Comparison of ENCODE assay signal across 8 cellular contexts in genomic region chr17:41329279-41329925, GRCh38. TPM values are rescaled to one million over a fixed set of nuclear protein-coding genes. Genes with fewer than 3 reads are reported as not detected.
DNase-seq lines count a peak whose midpoint lies in the region; ATAC-seq and TF ChIP-seq lines count a peak whose summit lies in the region.

No MANE protein-coding gene starts in this region.

- no peak overlapping the region for H2BK120ac ChIP-seq in trophoblast cell (ENCODE audit: insufficient read depth, low read length, poor library complexity)

- in situ Hi-C loops in KBM-7 (cut with MboI; ENCODE audit: low pct_unique_long_range_greater_than_20kb, low sequenced_read_pairs): no loop called here

- DNase-seq in NCI-H1417 (lab: John Stamatoyannopoulos, UW) (peak; percentile 27 to 75 (median 51)), NCI-H1417 treated with DMSO at 0.1 percent for 48 hours (lab: John Stamatoyannopoulos, UW) (no peak), KBM-7 (peak; percentile 30), SW480 (ENCODE audit: low spot score) (peak; percentile 73), fibroblast of mammary gland (ENCODE audit: low read depth) (peak; percentile 55), trophoblast cell (peak; percentile 35 to 64)

- H3K9ac ChIP-seq in trophoblast cell (ENCODE audit: low read length): no peak overlapping the region

- no peak overlapping the region for H2BK12ac ChIP-seq in trophoblast cell (ENCODE audit: low read length)

- H2BK5ac ChIP-seq in trophoblast cell (ENCODE audit: low read depth, low read length, poor library complexity): no peak overlapping the region

- H3K4ac ChIP-seq in trophoblast cell (ENCODE audit: low read depth, low read length): no peak overlapping the region

- H4K8ac ChIP-seq in trophoblast cell (ENCODE audit: low read depth, low read length): no peak overlapping the region

- no peaks in the 10 kb centered on the region for H3K27me3 ChIP-seq in trophoblast cell (ENCODE audit: insufficient read depth, low read length)

- ATAC-seq in HG03460 (IDR thresholded peaks at IDR 0.05; ENCODE audit: unreplicated experiment) (no peak), GM18909 (IDR thresholded peaks at IDR 0.05; ENCODE audit: poor library complexity, unreplicated experiment) (no peak)

- H2AK5ac ChIP-seq in trophoblast cell (ENCODE audit: low read length): no peak overlapping the region

- no peak overlapping the region for H4K91ac ChIP-seq in trophoblast cell (ENCODE audit: low read depth, low read length)

- peak; percentile 86 for TF ChIP-seq CTCF in fibroblast of mammary gland (conservative IDR thresholded peaks at IDR 0.05; ENCODE audit: control insufficient read depth, insufficient read depth, low read depth, low read length)

- no peak overlapping the region for H3K27ac ChIP-seq in trophoblast cell (ENCODE audit: low read depth, low read length)

- H3K79me2 ChIP-seq in trophoblast cell (ENCODE audit: control insufficient read depth, insufficient read depth, low read length, poor library complexity): no peaks in the 10 kb centered on the region

- no peak overlapping the region for H3K14ac ChIP-seq in trophoblast cell (ENCODE audit: low read length)

- no peak overlapping the region for H4K12ac ChIP-seq in trophoblast cell (ENCODE audit: low read depth, low read length)

- no peak overlapping the region for H3K4me2 ChIP-seq in trophoblast cell (ENCODE audit: low read length)

- no peak overlapping the region for H2AFZ ChIP-seq in trophoblast cell (ENCODE audit: insufficient read depth, low read length, poor library complexity)

- H3K18ac ChIP-seq in trophoblast cell (ENCODE audit: low read length): no peak overlapping the region

- H3K4me1 ChIP-seq in trophoblast cell (ENCODE audit: control insufficient read depth in 1 of 2, insufficient read depth in 2 of 2, low read length in 2 of 2): no peaks in the 10 kb centered on the region

- no CpG with 5 or more reads among the region's 13 CpGs for WGBS in trophoblast cell (ENCODE audit: extremely low coverage, insufficient coverage, insufficient read length)

- no peaks in the 10 kb centered on the region for H3K9me3 ChIP-seq in trophoblast cell (ENCODE audit: insufficient read depth, low read depth, low read length)

- H3K23ac ChIP-seq in trophoblast cell (ENCODE audit: low read length): no peak overlapping the region

- no peaks in the 10 kb centered on the region for H3K36me3 ChIP-seq in trophoblast cell (ENCODE audit: control insufficient read depth in 1 of 2, insufficient read depth in 2 of 2, low read length in 2 of 2)

- no peaks in the 10 kb centered on the region for H3K79me1 ChIP-seq in trophoblast cell (ENCODE audit: low read length)

- H3K4me3 ChIP-seq in fibroblast of mammary gland (ENCODE audit: control insufficient read depth, low read depth, low read length) (no peak overlapping the region), trophoblast cell (ENCODE audit: low read depth, low read length) (no peak overlapping the region)

RNA-seq across cellular contexts. Expression of gene KRTAP17-1, which starts 13.9 kb away (rescaled TPM):
- polyA plus RNA-seq in trophoblast cell (2013): not detected in 2 replicates

RNA-seq across cellular contexts. Expression of gene KRTAP16-1, which starts 20.3 kb away (rescaled TPM):
- not detected in 2 replicates for polyA plus RNA-seq in trophoblast cell (2013)

RNA-seq across cellular contexts. Expression of gene KRT33A, which starts 21.2 kb away (rescaled TPM):
- not detected in 2 replicates for polyA plus RNA-seq in trophoblast cell (2013)

RNA-seq across cellular contexts. Expression of gene KRTAP29-1, which starts 26.8 kb away (rescaled TPM):
- not detected in 2 replicates for polyA plus RNA-seq in trophoblast cell (2013)

RNA-seq across cellular contexts. Expression of gene KRT33B, which starts 40.2 kb away (rescaled TPM):
- 0.03 and 0.04 TPM in 2 replicates for polyA plus RNA-seq in trophoblast cell (2013)
